1 cellular context compared by ENCODE assay signal in the genomic region with DNA sequence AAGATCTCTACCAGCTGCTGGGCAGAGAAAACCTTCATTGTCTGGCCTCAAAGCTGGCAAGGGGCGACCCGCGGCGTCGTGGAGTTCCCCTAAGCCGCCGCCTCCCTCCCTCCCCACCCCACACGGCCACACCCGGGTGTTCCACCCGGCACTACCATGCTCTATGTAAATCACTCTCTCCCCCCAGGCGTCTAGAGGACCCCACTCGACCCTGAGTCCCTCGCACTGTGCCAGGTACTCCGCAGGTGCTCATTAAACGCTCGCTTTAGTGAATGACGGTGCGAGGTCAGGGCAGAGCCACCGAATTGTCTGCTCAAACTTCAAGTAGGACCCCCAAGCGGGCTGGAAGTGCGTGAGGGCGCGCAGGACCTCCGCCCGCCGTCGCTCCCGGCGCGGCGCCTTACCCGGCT.
TF ChIP-seq lines count a peak whose summit lies in the region.

No MANE protein-coding gene starts in this region.

TF ChIP-seq in endothelial cell of umbilical vein, 7 proteins besides CTCF, POLR2A, EP300 and RAD21:
- TF ChIP-seq POLR2AphosphoS5 (IDR thresholded peaks at IDR 0.05; ENCODE audit: insufficient read depth, low read depth, low read length) (no peak), EZH2 (IDR thresholded peaks at IDR 0.05; ENCODE audit: borderline replicate concordance, low read depth, low read length, severe bottlenecking) (no peak), JUN (IDR thresholded peaks at IDR 0.05; ENCODE audit: borderline replicate concordance, insufficient read depth, insufficient read length, low read depth) (no peak), MYC (IDR thresholded peaks at IDR 0.05; ENCODE audit: low read depth, low read length) (no peak), GATA2 (IDR thresholded peaks at IDR 0.05; ENCODE audit: insufficient read depth, insufficient read length, low read depth, low read length) (no peak), FOS (IDR thresholded peaks at IDR 0.05; ENCODE audit: borderline replicate concordance, insufficient read depth, low read length) (no peak)
- TF ChIP-seq, protein P1, sequence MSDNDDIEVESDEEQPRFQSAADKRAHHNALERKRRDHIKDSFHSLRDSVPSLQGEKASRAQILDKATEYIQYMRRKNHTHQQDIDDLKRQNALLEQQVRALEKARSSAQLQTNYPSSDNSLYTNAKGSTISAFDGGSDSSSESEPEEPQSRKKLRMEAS (IDR thresholded peaks at IDR 0.05; ENCODE audit: insufficient read depth, insufficient read length), result no peak
TF ChIP-seq in endothelial cell of umbilical vein: peak in this region for 0.
